ENCODE assay signal across 11 cellular contexts in the genomic region with DNA sequence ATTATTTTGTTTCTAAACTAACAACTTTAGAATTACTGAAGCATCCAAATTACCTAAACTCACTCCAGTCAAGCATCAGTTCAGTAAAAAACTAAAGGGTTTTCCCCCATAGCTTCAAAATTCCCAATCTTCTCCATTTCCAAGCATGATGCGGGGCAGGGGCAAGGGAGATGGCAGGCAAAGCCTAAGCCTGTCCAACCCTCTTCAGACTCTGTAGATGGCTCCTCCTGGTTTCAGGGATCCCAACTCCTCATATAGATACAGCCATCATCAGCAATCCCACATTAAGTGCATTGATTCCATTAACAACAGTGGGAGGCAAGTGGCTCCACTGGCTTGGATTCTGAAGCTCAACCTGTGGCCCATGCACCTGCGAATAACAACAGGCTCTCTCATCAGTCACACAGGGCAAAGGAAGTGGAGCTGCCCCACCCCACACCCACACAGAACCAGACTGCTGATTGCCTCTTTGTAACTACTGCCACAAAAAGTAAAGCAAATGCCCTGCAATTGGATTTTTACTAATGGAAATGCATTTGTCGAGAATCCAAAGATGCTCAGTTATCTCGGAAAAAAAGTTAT. TPM values are rescaled to one million over a fixed set of nuclear protein-coding genes. Genes with fewer than 3 reads are reported as not detected.
DNase-seq lines count a peak whose midpoint lies in the region; ATAC-seq and TF ChIP-seq lines count a peak whose summit lies in the region.
"Had no signal": no experiment of that assay in that cellular context is flagged by ENCODE, and none has a peak within 500 bp of the region (broad histone marks: within the 10 kb centered on the region; RNA-seq: fewer than 3 reads in every experiment).

No MANE protein-coding gene starts in this region.

- H3K27me3 Mint-ChIP-seq in immature natural killer cell (ENCODE audit: low read depth in 3 of 3): peaks cover 0 to 2% (median 1%) of the 10 kb centered on the region in 3 donors
- H3K27me3 Mint-ChIP-seq: dendritic cell treated with granulocyte-macrophage colony-stimulating factor and Interleukin-4, amounts not matched to agents 40 ng/mL and 50 ng/mL, for 4 days had no signal

- H3K27ac Mint-ChIP-seq in immature natural killer cell: peak overlapping the region in 4 of 6 donors; percentile 18 to 20 (median 18)
- H3K27ac Mint-ChIP-seq: dendritic cell treated with granulocyte-macrophage colony-stimulating factor and Interleukin-4, amounts not matched to agents 40 ng/mL and 50 ng/mL, for 4 days had no signal

- H3K9me3 Mint-ChIP-seq in immature natural killer cell: no peaks in the 10 kb centered on the region
- H3K9me3 Mint-ChIP-seq: dendritic cell treated with granulocyte-macrophage colony-stimulating factor and Interleukin-4, amounts not matched to agents 40 ng/mL and 50 ng/mL, for 4 days had no signal

- H3K4me1 ChIP-seq in upper lobe of right lung: peaks cover 5% of the 10 kb centered on the region
- H3K4me1 ChIP-seq: prostate gland had no signal

- TF ChIP-seq CTCF in upper lobe of right lung (IDR thresholded peaks at IDR 0.05): no peak

- intact Hi-C loops in upper lobe of right lung (cut with DNase I): no loop called here

- no peaks in the 10 kb centered on the region for H3K36me3 ChIP-seq in upper lobe of right lung
- H3K36me3 ChIP-seq: prostate gland had no signal

- H3K4me3 ChIP-seq in upper lobe of right lung: no peak overlapping the region
- H3K4me3 ChIP-seq: prostate gland had no signal

- no peaks in the 10 kb centered on the region for H3K36me3 Mint-ChIP-seq in immature natural killer cell

- H3K27ac ChIP-seq in upper lobe of right lung: no peak overlapping the region
- H3K27ac ChIP-seq: prostate gland had no signal

- no peaks in the 10 kb centered on the region for H3K9me3 ChIP-seq in upper lobe of right lung
- H3K9me3 ChIP-seq: prostate gland had no signal

- H3K4me1 Mint-ChIP-seq in immature natural killer cell: peaks cover 20 to 35% of the 10 kb centered on the region in 2 donors

- ATAC-seq in upper lobe of right lung (peak; percentile 64), HG02642 (IDR thresholded peaks at IDR 0.05; ENCODE audit: poor library complexity, unreplicated experiment) (no peak)

- no peaks in the 10 kb centered on the region for H3K27me3 ChIP-seq in upper lobe of right lung

- peak; percentile 70 for DNase-seq in activated CD8-positive, alpha-beta memory T cell treated with anti-CD3 and anti-CD28 coated beads for 24 hours
- DNase-seq in activated CD8-positive, alpha-beta memory T cell treated with anti-CD3 and anti-CD28 coated beads, Interleukin-2, amount 50 U/mL, for 48 hours: no peak
- DNase-seq in activated T-cell treated with anti-CD3 and anti-CD28 coated beads for 48 hours (ENCODE audit: low read depth) (peak; percentile 17), immature natural killer cell (no peak), upper lobe of right lung (no peak), SKM-1 treated with dmso at 0.1 percent for 144 hours (lab: John Stamatoyannopoulos, UW; ENCODE audit: unreplicated experiment) (no peak)
- DNase-seq in effector CD4-positive, alpha-beta T cell: no peak
- DNase-seq: substantia nigra had no signal

- peak overlapping the region in 2 of 5 donors; percentile 28 to 44 for H3K4me3 Mint-ChIP-seq in immature natural killer cell
- H3K4me3 Mint-ChIP-seq: dendritic cell treated with granulocyte-macrophage colony-stimulating factor and Interleukin-4, amounts not matched to agents 40 ng/mL and 50 ng/mL, for 4 days had no signal

RNA-seq across cellular contexts. Expression of a gene that starts 14.9 kb away (rescaled TPM):
- polyA plus RNA-seq in immature natural killer cell: 10 to 100 TPM in 2 of 3 donors, 1 to 10 TPM in 1; 6.6 to 12.9 (median 12.3) TPM
- total RNA-seq in upper lobe of right lung: 17.2 TPM

Comparison
In these comparisons a context has a peak if more than half of its experiments do, and no peak if none do; other contexts are left out.
1. DNase-seq: peak in activated CD8-positive, alpha-beta memory T cell treated with anti-CD3 and anti-CD28 coated beads for 24 hours (single experiment) and activated T-cell treated with anti-CD3 and anti-CD28 coated beads for 48 hours (single experiment); none in activated CD8-positive, alpha-beta memory T cell treated with anti-CD3 and anti-CD28 coated beads, Interleukin-2, amount 50 U/mL, for 48 hours (single experiment), immature natural killer cell (0 of 3), upper lobe of right lung (single experiment), SKM-1 treated with dmso at 0.1 percent for 144 hours (single experiment) and effector CD4-positive, alpha-beta T cell (single experiment).